26 cellular contexts compared by ENCODE assay signal in genomic region chr9:137096785-137097546, GRCh38. TPM values are rescaled to one million over a fixed set of nuclear protein-coding genes. Genes with fewer than 3 reads are reported as not detected.
DNase-seq lines count a peak whose midpoint lies in the region; ATAC-seq, FAIRE-seq and TF ChIP-seq lines count a peak whose summit lies in the region.
"Had no signal": no experiment of that assay in that cellular context is flagged by ENCODE, and none has a peak within 500 bp of the region (broad histone marks: within the 10 kb centered on the region; RNA-seq: fewer than 3 reads in every experiment).

No MANE protein-coding gene starts in this region.

- H3K9me3 ChIP-seq in T-helper 17 cell (ENCODE audit: control insufficient read depth, low read length, poor library complexity, severe bottlenecking) (no peaks in the 10 kb centered on the region), K562 (replicated peaks; ENCODE audit: control insufficient read depth, insufficient read depth, low read depth, low read length) (peaks cover 3% of the 10 kb centered on the region)
- H3K9me3 ChIP-seq: adrenal gland, colonic mucosa, sigmoid colon, upper lobe of right lung had no signal

- peak overlapping the region in 1 of 2 experiments; percentile 64; a peak in 2 of 4 replicates for H3K9ac ChIP-seq in K562 (ENCODE audit: insufficient read depth in 1 of 2, low read depth in 2 of 2, low read length in 2 of 2)
- H3K9ac ChIP-seq: neural progenitor cell had no signal

- H3K36me3 ChIP-seq in K562 (ENCODE audit: control insufficient read depth, insufficient read depth, low read length) = peaks cover 64% of the 10 kb centered on the region
- H3K36me3 ChIP-seq: colonic mucosa, neural progenitor cell had no signal

- DNase-seq in activated naive CD4-positive, alpha-beta T cell treated with anti-CD3 and anti-CD28 coated beads, Interleukin-2, amount 10 ng/mL, durations not matched to agents 7 days and 5 days = no peak
- no peak for DNase-seq in activated naive CD4-positive, alpha-beta T cell (lab: John Stamatoyannopoulos, UW)
- no peak for DNase-seq in T-helper 17 cell
- no peak for DNase-seq in K562 (ENCODE audit: extremely low read depth in 1 of 4, low spot score in 3 of 4)
- DNase-seq in stimulated activated effector memory CD8-positive, alpha-beta T cell treated with anti-CD3 and anti-CD28 coated beads, Interleukin-12 subunit alpha, Interleukin-12 subunit beta, amount 100 ng/mL, for 72 hours (ENCODE audit: low spot score in 2 of 2) = no peak
- no peak for DNase-seq in SKM-1 (lab: John Stamatoyannopoulos, UW; ENCODE audit: unreplicated experiment)
- DNase-seq: ACHN; adrenal gland; brain microvascular endothelial cell; C1 segment of cervical spinal cord; colonic mucosa; GDM1; KBM-7; NCI-H146; sigmoid colon; stimulated activated CD8-positive, alpha-beta memory T cell treated with anti-CD3 and anti-CD28 coated beads, Interleukin-4, amount 100 ng/mL, for 48 hours; upper lobe of right lung had no signal

- TF ChIP-seq CTCF in K562 (IDR thresholded peaks at IDR 0.05 in 2 of 3, conservative IDR thresholded peaks at IDR 0.05 in 1 of 3; ENCODE audit: insufficient read depth in 2 of 3, low read depth in 1 of 3, low read length in 3 of 3) = no peak

- no peaks in the 10 kb centered on the region for H3K27me3 Mint-ChIP-seq in activated naive CD4-positive, alpha-beta T cell treated with anti-CD3 and anti-CD28 coated beads, Interleukin-2, amount 10 ng/mL, durations not matched to agents 7 days and 5 days
- H3K27me3 Mint-ChIP-seq in T-helper 17 cell = no peaks in the 10 kb centered on the region
- H3K27me3 Mint-ChIP-seq: progenitor cell of endocrine pancreas had no signal

- no peak overlapping the region for H3K27ac ChIP-seq in K562 (ENCODE audit: extremely low read depth, low read depth, low read length)
- H3K27ac ChIP-seq: adrenal gland, brain microvascular endothelial cell, neural progenitor cell, sigmoid colon, upper lobe of right lung had no signal

- 89% methylated on average over 31 of the region's 31 CpGs for WGBS in K562 (ENCODE audit: insufficient coverage, low coverage, missing lambda C conversion rate)

- no peaks in the 10 kb centered on the region for H3K9me3 Mint-ChIP-seq in activated naive CD4-positive, alpha-beta T cell treated with anti-CD3 and anti-CD28 coated beads, Interleukin-2, amount 10 ng/mL, durations not matched to agents 7 days and 5 days
- H3K9me3 Mint-ChIP-seq in stimulated activated effector memory CD8-positive, alpha-beta T cell treated with anti-CD3 and anti-CD28 coated beads, Interleukin-12 subunit alpha, Interleukin-12 subunit beta, amount 100 ng/mL, for 72 hours = no peaks in the 10 kb centered on the region
- H3K9me3 Mint-ChIP-seq: neural progenitor cell had no signal

- peak overlapping the region; percentile 72 for H3K4me3 Mint-ChIP-seq in activated naive CD4-positive, alpha-beta T cell treated with anti-CD3 and anti-CD28 coated beads, Interleukin-2, amount 10 ng/mL, durations not matched to agents 7 days and 5 days
- peak overlapping the region; percentile 92 for H3K4me3 Mint-ChIP-seq in T-helper 17 cell
- H3K4me3 Mint-ChIP-seq in stimulated activated effector memory CD8-positive, alpha-beta T cell treated with anti-CD3 and anti-CD28 coated beads, Interleukin-12 subunit alpha, Interleukin-12 subunit beta, amount 100 ng/mL, for 72 hours = peak overlapping the region; percentile 86
- H3K4me3 Mint-ChIP-seq: neural progenitor cell had no signal

- in situ Hi-C loops in K562 (cut with MboI) = no loop called here

- CTCF ChIA-PET in activated naive CD4-positive, alpha-beta T cell treated with anti-CD3 and anti-CD28 coated beads, Interleukin-2, amount 10 ng/mL, durations not matched to agents 7 days and 5 days (lab: Charles Lee) = interaction anchor here (0.9 to 3.5 kb wide), 4 partner anchors 8 to 50 kb away, joined by 3 to 27 read pairs (median 5); partner anchors contain the start of gene SAPCD2
- CTCF ChIA-PET in K562 (lab: Yijun Ruan, JAX; ENCODE audit: low intra/inter-chr PET ratio) = no interaction called here

- intact Hi-C loops in K562 (cut with micrococcal nuclease) = no loop called here

- peak overlapping the region; percentile 98 for H3K27ac Mint-ChIP-seq in activated naive CD4-positive, alpha-beta T cell treated with anti-CD3 and anti-CD28 coated beads, Interleukin-2, amount 10 ng/mL, durations not matched to agents 7 days and 5 days
- peak overlapping the region; percentile 95 for H3K27ac Mint-ChIP-seq in T-helper 17 cell
- H3K27ac Mint-ChIP-seq in stimulated activated effector memory CD8-positive, alpha-beta T cell treated with anti-CD3 and anti-CD28 coated beads, Interleukin-12 subunit alpha, Interleukin-12 subunit beta, amount 100 ng/mL, for 72 hours = peak overlapping the region; percentile 96
- H3K27ac Mint-ChIP-seq: neural progenitor cell, progenitor cell of endocrine pancreas had no signal

- TF ChIP-seq EP300 in K562 (IDR thresholded peaks at IDR 0.05; ENCODE audit: low read length) = no peak

- H3K9me1 ChIP-seq in K562 (ENCODE audit: control insufficient read depth, insufficient read depth, low read length) = no peaks in the 10 kb centered on the region

- peaks cover 0 to 11% of the 10 kb centered on the region in 2 experiments; a peak in 1 of 5 replicates for H3K4me1 ChIP-seq in K562 (replicated peaks in 1 of 2; ENCODE audit: control insufficient read depth in 2 of 2, insufficient read depth in 2 of 2, low read length in 2 of 2)
- H3K4me1 ChIP-seq: adrenal gland, colonic mucosa, neural progenitor cell, sigmoid colon, upper lobe of right lung had no signal

- TF ChIP-seq RAD21 in K562 (CRISPR knock-in tag; conservative IDR thresholded peaks at IDR 0.05 in 1 of 2, IDR thresholded peaks at IDR 0.05 in 1 of 2) = no peak

- no peaks in the 10 kb centered on the region for H3K79me2 ChIP-seq in K562 (ENCODE audit: control insufficient read depth, insufficient read depth, low read length)

- no peak overlapping the region for H2AFZ ChIP-seq in K562 (ENCODE audit: low read depth, low read length)
- H2AFZ ChIP-seq: neural progenitor cell had no signal

- peaks cover 35% of the 10 kb centered on the region for H3K36me3 Mint-ChIP-seq in activated naive CD4-positive, alpha-beta T cell treated with anti-CD3 and anti-CD28 coated beads, Interleukin-2, amount 10 ng/mL, durations not matched to agents 7 days and 5 days
- H3K36me3 Mint-ChIP-seq in T-helper 17 cell (ENCODE audit: low read depth) = no peaks in the 10 kb centered on the region
- peaks cover 51% of the 10 kb centered on the region for H3K36me3 Mint-ChIP-seq in stimulated activated effector memory CD8-positive, alpha-beta T cell treated with anti-CD3 and anti-CD28 coated beads, Interleukin-12 subunit alpha, Interleukin-12 subunit beta, amount 100 ng/mL, for 72 hours

- H3K4me2 ChIP-seq in K562 (ENCODE audit: insufficient read depth, low read length) = no peak overlapping the region
- H3K4me2 ChIP-seq: neural progenitor cell had no signal

- no peak overlapping the region for H3K4me3 ChIP-seq in K562
- H3K4me3 ChIP-seq: adrenal gland, colonic mucosa, neural progenitor cell, sigmoid colon, upper lobe of right lung had no signal

- no peak for TF ChIP-seq POLR2A in K562 (conservative IDR thresholded peaks at IDR 0.05)

- no peaks in the 10 kb centered on the region for H4K20me1 ChIP-seq in K562 (replicated peaks; ENCODE audit: control insufficient read depth, insufficient read depth, low read length)

- H3K4me1 Mint-ChIP-seq in activated naive CD4-positive, alpha-beta T cell treated with anti-CD3 and anti-CD28 coated beads, Interleukin-2, amount 10 ng/mL, durations not matched to agents 7 days and 5 days = peaks cover 20% of the 10 kb centered on the region
- H3K4me1 Mint-ChIP-seq in T-helper 17 cell = peaks cover 21% of the 10 kb centered on the region
- peaks cover 22% of the 10 kb centered on the region for H3K4me1 Mint-ChIP-seq in stimulated activated effector memory CD8-positive, alpha-beta T cell treated with anti-CD3 and anti-CD28 coated beads, Interleukin-12 subunit alpha, Interleukin-12 subunit beta, amount 100 ng/mL, for 72 hours
- H3K4me1 Mint-ChIP-seq: neural progenitor cell had no signal

- ATAC-seq in T-helper 17 cell (no peak), K562 (no peak), HG02840 (IDR thresholded peaks at IDR 0.05; ENCODE audit: low FRiP score, unreplicated experiment) (no peak), GM21717 (IDR thresholded peaks at IDR 0.05; ENCODE audit: unreplicated experiment) (no peak)
- ATAC-seq in stimulated activated effector memory CD8-positive, alpha-beta T cell treated with anti-CD3 and anti-CD28 coated beads, Interleukin-12 subunit alpha, Interleukin-12 subunit beta, amount 100 ng/mL, for 72 hours = no peak

- no peak for FAIRE-seq in K562 (lab: Jason Lieb, UNC)
- FAIRE-seq: keratinocyte, TTC549 had no signal

- H3K27me3 ChIP-seq in K562 (ENCODE audit: control insufficient read depth in 2 of 2, insufficient read depth in 2 of 2, low read length in 2 of 2) = no peaks in the 10 kb centered on the region
- H3K27me3 ChIP-seq: adrenal gland, brain microvascular endothelial cell, colonic mucosa, neural progenitor cell, sigmoid colon, upper lobe of right lung had no signal

- POLR2A ChIA-PET in K562 (lab: Yijun Ruan, JAX) = interaction anchor here (3.3 kb wide), 1 partner anchor 9 kb away, joined by 18 read pairs; the partner anchor contains the start of gene MAN1B1

- no TSS peak for BruUV-seq in K562 (replicated peaks; lab: Mats Ljungman, UMichigan)

RNA-seq across cellular contexts. Expression of gene MAN1B1, which starts 10.2 kb away (rescaled TPM):
- total RNA-seq in T-helper 17 cell (10 to 100 TPM; 62.0 to 62.3 TPM), K562 (2014; rRNA removed) (30.1 and 35.1 TPM in 2 replicates), K562 (2014; rRNA removed; fragmentation: Illumina TruSeq; extraction: Trizol) (14.4 and 14.8 TPM in 2 replicates), K562 (2015; rRNA removed; fragmentation: Illumina TruSeq; extraction: Trizol) (21.0 and 21.6 TPM in 2 replicates), K562 (2021) (33.9 and 36.6 TPM in 2 replicates)
- 158 and 355 TPM in 2 replicates for total RNA-seq in K562 (2011; cell fraction: chromatin; rRNA removed; ENCODE audit: low replicate concordance)
- 181 and 194 TPM in 2 replicates for total RNA-seq in K562 (2011; cell fraction: nucleolus; rRNA removed)
- 119 and 136 TPM in 2 replicates for total RNA-seq in K562 (2011; cell fraction: nucleoplasm; rRNA removed)
- polyA plus RNA-seq in K562 (2011; rRNA removed) (27.3 and 40.1 TPM in 2 replicates), K562 (2014; fragmentation: Illumina TruSeq; extraction: Trizol) (23.8 and 31.3 TPM in 2 replicates), K562 (2014; fragmentation: Nextera tagmentation; extraction: Ambion mirVana) (under 1 TPM; 0.55 to 0.89 TPM), K562 (2014; rRNA removed) (29.6 and 33.6 TPM in 2 replicates)
- 33.0 and 35.1 TPM in 2 replicates for polyA plus RNA-seq in K562 (2011; cell fraction: cytosol; rRNA removed)
- polyA plus RNA-seq in K562 (2011; cell fraction: nucleus; rRNA removed) = 128 and 134 TPM in 2 replicates
- polyA plus RNA-seq in K562 (2012) = 25.3 and 58.7 TPM in 2 replicates
- 32.0 and 36.7 TPM in 2 replicates for polyA minus RNA-seq in K562 (2011; rRNA and poly(A)+ RNA removed)
- polyA minus RNA-seq in K562 (2011; cell fraction: cytosol; rRNA and poly(A)+ RNA removed) = 17.1 and 24.8 TPM in 2 replicates
- polyA minus RNA-seq in K562 (2011; cell fraction: nucleus; rRNA and poly(A)+ RNA removed) = 38.5 and 64.6 TPM in 2 replicates

RNA-seq across cellular contexts. Expression of gene DPP7, which starts 17.6 kb away (rescaled TPM):
- total RNA-seq in T-helper 17 cell (100 to 1,000 TPM; 270 to 311 TPM), K562 (2014; rRNA removed) (231 and 272 TPM in 2 replicates), K562 (2014; rRNA removed; fragmentation: Illumina TruSeq; extraction: Trizol) (11.3 and 24.9 TPM in 2 replicates), K562 (2015; rRNA removed; fragmentation: Illumina TruSeq; extraction: Trizol) (140 and 141 TPM in 2 replicates), K562 (2021) (311 and 322 TPM in 2 replicates)
- total RNA-seq in K562 (2011; cell fraction: chromatin; rRNA removed; ENCODE audit: low replicate concordance) = 175 and 615 TPM in 2 replicates
- 837 and 852 TPM in 2 replicates for total RNA-seq in K562 (2011; cell fraction: nucleolus; rRNA removed)
- 311 and 347 TPM in 2 replicates for total RNA-seq in K562 (2011; cell fraction: nucleoplasm; rRNA removed)
- polyA plus RNA-seq in K562 (2011; rRNA removed) (132 and 158 TPM in 2 replicates), K562 (2014; fragmentation: Illumina TruSeq; extraction: Trizol) (48.4 and 105 TPM in 2 replicates), K562 (2014; fragmentation: Nextera tagmentation; extraction: Ambion mirVana) (1 to 10 TPM in 1 of 2 experiments, under 1 TPM in 1; 0.99 to 4.1 TPM), K562 (2014; rRNA removed) (352 and 365 TPM in 2 replicates)
- polyA plus RNA-seq in K562 (2011; cell fraction: cytosol; rRNA removed) = 141 and 377 TPM in 2 replicates
- 1,627 and 2,902 TPM in 2 replicates for polyA plus RNA-seq in K562 (2011; cell fraction: nucleus; rRNA removed)
- polyA plus RNA-seq in K562 (2012) = 245 and 282 TPM in 2 replicates
- 9.4 and 25.8 TPM in 2 replicates for polyA minus RNA-seq in K562 (2011; rRNA and poly(A)+ RNA removed)
- 61.7 and 63.0 TPM in 2 replicates for polyA minus RNA-seq in K562 (2011; cell fraction: cytosol; rRNA and poly(A)+ RNA removed)
- polyA minus RNA-seq in K562 (2011; cell fraction: nucleus; rRNA and poly(A)+ RNA removed) = 112 and 134 TPM in 2 replicates

RNA-seq across cellular contexts. Expression of gene UAP1L1, which starts 19.6 kb away (rescaled TPM):
- total RNA-seq in T-helper 17 cell = 10 to 100 TPM in 1 of 2 donors, 1 to 10 TPM in 1; 9.3 to 10.2 TPM
- 10.1 and 23.7 TPM in 2 replicates for total RNA-seq in K562 (2011; cell fraction: chromatin; rRNA removed; ENCODE audit: low replicate concordance)
- total RNA-seq in K562 (2011; cell fraction: nucleolus; rRNA removed) = 16.3 and 18.0 TPM in 2 replicates
- 9.3 and 10.3 TPM in 2 replicates for total RNA-seq in K562 (2011; cell fraction: nucleoplasm; rRNA removed)
- total RNA-seq in K562 (2014; rRNA removed) = 3.7 and 5.1 TPM in 2 replicates
- total RNA-seq in K562 (2014; rRNA removed; fragmentation: Illumina TruSeq; extraction: Trizol) = 1.5 and 1.6 TPM in 2 replicates
- 5.1 and 5.2 TPM in 2 replicates for total RNA-seq in K562 (2015; rRNA removed; fragmentation: Illumina TruSeq; extraction: Trizol)
- total RNA-seq in K562 (2021) = 8.6 and 8.8 TPM in 2 replicates
- polyA plus RNA-seq in K562 (2011; rRNA removed) = 1.5 and 3.0 TPM in 2 replicates
- polyA plus RNA-seq in K562 (2011; cell fraction: cytosol; rRNA removed) = 2.4 and 2.6 TPM in 2 replicates
- 17.8 and 18.3 TPM in 2 replicates for polyA plus RNA-seq in K562 (2011; cell fraction: nucleus; rRNA removed)
- 6.6 and 13.1 TPM in 2 replicates for polyA plus RNA-seq in K562 (2012)
- polyA plus RNA-seq in K562 (2014; fragmentation: Illumina TruSeq; extraction: Trizol) = 5.2 and 5.3 TPM in 2 replicates
- polyA plus RNA-seq in K562 (2014; fragmentation: Nextera tagmentation; extraction: Ambion mirVana) = under 1 TPM; 0.20 to 0.29 TPM
- polyA plus RNA-seq in K562 (2014; rRNA removed) = 5.0 and 7.1 TPM in 2 replicates
- polyA minus RNA-seq in K562 (2011; rRNA and poly(A)+ RNA removed) = 0.69 and 0.74 TPM in 2 replicates
- 1.4 and 1.5 TPM in 2 replicates for polyA minus RNA-seq in K562 (2011; cell fraction: cytosol; rRNA and poly(A)+ RNA removed)
- polyA minus RNA-seq in K562 (2011; cell fraction: nucleus; rRNA and poly(A)+ RNA removed) = 3.0 and 4.1 TPM in 2 replicates

RNA-seq across cellular contexts. Expression of gene SAPCD2, which starts 26.6 kb away (rescaled TPM):
- total RNA-seq in T-helper 17 cell (under 1 TPM; 0.27 to 0.39 TPM), K562 (2014; rRNA removed) (91.8 and 115 TPM in 2 replicates), K562 (2014; rRNA removed; fragmentation: Illumina TruSeq; extraction: Trizol) (13.1 and 15.8 TPM in 2 replicates), K562 (2015; rRNA removed; fragmentation: Illumina TruSeq; extraction: Trizol) (40.8 and 42.4 TPM in 2 replicates), K562 (2021) (72.1 and 78.8 TPM in 2 replicates)
- 12.7 and 42.0 TPM in 2 replicates for total RNA-seq in K562 (2011; cell fraction: chromatin; rRNA removed; ENCODE audit: low replicate concordance)
- 49.3 and 51.2 TPM in 2 replicates for total RNA-seq in K562 (2011; cell fraction: nucleolus; rRNA removed)
- total RNA-seq in K562 (2011; cell fraction: nucleoplasm; rRNA removed) = 20.6 and 22.4 TPM in 2 replicates
- polyA plus RNA-seq in K562 (2011; rRNA removed) (18.8 and 24.2 TPM in 2 replicates), K562 (2014; fragmentation: Illumina TruSeq; extraction: Trizol) (18.3 and 41.2 TPM in 2 replicates), K562 (2014; fragmentation: Nextera tagmentation; extraction: Ambion mirVana) (1 to 10 TPM; 3.4 to 3.7 TPM), K562 (2014; rRNA removed) (56.5 and 67.8 TPM in 2 replicates)
- 28.2 and 80.8 TPM in 2 replicates for polyA plus RNA-seq in K562 (2011; cell fraction: cytosol; rRNA removed)
- 42.6 and 60.8 TPM in 2 replicates for polyA plus RNA-seq in K562 (2011; cell fraction: nucleus; rRNA removed)
- 27.0 and 33.0 TPM in 2 replicates for polyA plus RNA-seq in K562 (2012)
- polyA minus RNA-seq in K562 (2011; rRNA and poly(A)+ RNA removed) = 6.7 and 11.1 TPM in 2 replicates
- 29.9 and 32.2 TPM in 2 replicates for polyA minus RNA-seq in K562 (2011; cell fraction: cytosol; rRNA and poly(A)+ RNA removed)
- polyA minus RNA-seq in K562 (2011; cell fraction: nucleus; rRNA and poly(A)+ RNA removed) = 16.6 and 17.5 TPM in 2 replicates

RNA-seq across cellular contexts. Expression of gene GRIN1, which starts 42.0 kb away (rescaled TPM):
- total RNA-seq in T-helper 17 cell (not detected), K562 (2014; rRNA removed) (not detected in 2 replicates), K562 (2014; rRNA removed; fragmentation: Illumina TruSeq; extraction: Trizol) (not detected in 2 replicates), K562 (2015; rRNA removed; fragmentation: Illumina TruSeq; extraction: Trizol) (not detected in 2 replicates), K562 (2021) (0.35 and 0.36 TPM in 2 replicates)
- total RNA-seq in K562 (2011; cell fraction: chromatin; rRNA removed; ENCODE audit: low replicate concordance) = 0.25 and 3.0 TPM in 2 replicates
- total RNA-seq in K562 (2011; cell fraction: nucleolus; rRNA removed) = 0.67 and 3.3 TPM in 2 replicates
- 0.53 and 1.2 TPM in 2 replicates for total RNA-seq in K562 (2011; cell fraction: nucleoplasm; rRNA removed)
- polyA plus RNA-seq in K562 (2011; rRNA removed) (0.03 and 0.04 TPM in 2 replicates), K562 (2014; fragmentation: Illumina TruSeq; extraction: Trizol) (0.08 TPM in 1 of 2 replicates, not detected in the other), K562 (2014; fragmentation: Nextera tagmentation; extraction: Ambion mirVana) (not detected), K562 (2014; rRNA removed) (0.08 and 0.16 TPM in 2 replicates)
- polyA plus RNA-seq in K562 (2011; cell fraction: cytosol; rRNA removed) = 0.04 and 0.07 TPM in 2 replicates
- polyA plus RNA-seq in K562 (2011; cell fraction: nucleus; rRNA removed) = 0.34 and 0.67 TPM in 2 replicates
- 0.35 and 0.38 TPM in 2 replicates for polyA plus RNA-seq in K562 (2012)
- not detected in 2 replicates for polyA minus RNA-seq in K562 (2011; rRNA and poly(A)+ RNA removed)
- not detected in 2 replicates for polyA minus RNA-seq in K562 (2011; cell fraction: cytosol; rRNA and poly(A)+ RNA removed)
- 0.13 and 0.56 TPM in 2 replicates for polyA minus RNA-seq in K562 (2011; cell fraction: nucleus; rRNA and poly(A)+ RNA removed)
- total RNA-seq: H4, mononuclear cell, subcutaneous adipose tissue had no signal
